Comparison of ENCODE assay signal across 1 cellular context in the genomic region with DNA sequence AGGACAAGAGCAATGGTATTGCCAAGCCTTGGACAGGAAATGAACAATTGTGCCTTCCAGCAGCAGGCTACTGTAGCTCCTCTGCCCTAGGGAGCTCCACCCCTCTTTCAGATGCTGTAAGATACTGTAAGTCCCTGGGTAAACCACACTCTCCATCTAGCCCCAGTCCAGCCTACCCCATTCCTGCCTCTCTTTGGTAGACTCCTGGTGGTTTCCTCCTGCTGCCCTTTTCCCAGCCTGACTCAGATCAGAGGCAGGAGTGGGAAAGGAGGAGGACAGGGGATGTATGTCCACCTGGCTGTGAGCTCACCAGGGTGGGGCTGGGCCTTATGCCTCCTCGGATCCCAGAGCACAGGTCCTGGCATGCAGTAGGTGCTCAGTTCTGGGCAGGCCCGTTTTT.
TF ChIP-seq lines count a peak whose summit lies in the region.

No MANE protein-coding gene starts in this region.

TF ChIP-seq in H1, 55 proteins besides CTCF, POLR2A, EP300 and RAD21:
- no peak for TF ChIP-seq RXRA (IDR thresholded peaks at IDR 0.05; ENCODE audit: insufficient read depth, low read depth, low read length)
- TF ChIP-seq, protein P1, sequence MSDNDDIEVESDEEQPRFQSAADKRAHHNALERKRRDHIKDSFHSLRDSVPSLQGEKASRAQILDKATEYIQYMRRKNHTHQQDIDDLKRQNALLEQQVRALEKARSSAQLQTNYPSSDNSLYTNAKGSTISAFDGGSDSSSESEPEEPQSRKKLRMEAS (IDR thresholded peaks at IDR 0.05): no peak
- TF ChIP-seq KDM5A (IDR thresholded peaks at IDR 0.05; ENCODE audit: low read length): no peak
- no peak for TF ChIP-seq CREB1 (IDR thresholded peaks at IDR 0.05)
- TF ChIP-seq SIN3A (conservative IDR thresholded peaks at IDR 0.05 in 1 of 2, IDR thresholded peaks at IDR 0.05 in 1 of 2; ENCODE audit: low read depth in 1 of 2, low read length in 2 of 2): no peak
- no peak for TF ChIP-seq HDAC6 (IDR thresholded peaks at IDR 0.05; ENCODE audit: low read depth, low read length)
- TF ChIP-seq SRF (IDR thresholded peaks at IDR 0.05; ENCODE audit: low read depth, low read length): no peak
- no peak for TF ChIP-seq POU5F1 (IDR thresholded peaks at IDR 0.05; ENCODE audit: low read depth, low read length)
- TF ChIP-seq HDAC2 (IDR thresholded peaks at IDR 0.05; ENCODE audit: borderline replicate concordance in 1 of 2, low read depth in 2 of 2, low read length in 2 of 2): no peak
- no peak for TF ChIP-seq BRCA1 (IDR thresholded peaks at IDR 0.05; ENCODE audit: low read depth, low read length)
- TF ChIP-seq CHD1 (IDR thresholded peaks at IDR 0.05; ENCODE audit: low read depth, low read length): no peak
- TF ChIP-seq CEBPB (IDR thresholded peaks at IDR 0.05; ENCODE audit: low read depth, low read length): no peak
- no peak for TF ChIP-seq BACH1 (IDR thresholded peaks at IDR 0.05; ENCODE audit: low read length)
- no peak for TF ChIP-seq ASH2L (IDR thresholded peaks at IDR 0.05; ENCODE audit: low read length)
- no peak for TF ChIP-seq CHD2 (IDR thresholded peaks at IDR 0.05; ENCODE audit: low read length)
